In the genomic region with DNA sequence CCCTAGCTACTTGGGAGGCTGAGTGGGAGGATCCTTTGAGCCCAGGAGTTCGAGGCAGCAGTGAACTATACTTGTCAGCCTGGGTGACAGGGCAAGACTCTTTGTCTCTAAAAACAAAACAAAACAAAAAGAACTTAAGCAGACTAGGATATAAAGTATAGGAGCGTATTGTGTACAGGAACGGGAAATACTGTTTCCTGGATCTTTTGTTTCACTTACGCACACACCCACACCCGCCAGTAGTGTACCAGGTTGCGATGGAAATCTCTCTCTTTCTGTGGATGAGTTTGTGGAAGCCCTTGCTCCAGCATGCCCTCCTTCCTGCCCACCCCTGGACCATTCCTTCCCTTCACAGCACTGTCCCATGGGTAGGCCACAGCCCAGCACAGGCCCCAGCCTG, we compare ENCODE assay signal across 1 cellular context.
TF ChIP-seq lines count a peak whose summit lies in the region.

No MANE protein-coding gene starts in this region.

TF ChIP-seq in HepG2, 621 proteins besides CTCF, POLR2A, EP300 and RAD21 (continued from another document):
- TF ChIP-seq, protein P1, sequence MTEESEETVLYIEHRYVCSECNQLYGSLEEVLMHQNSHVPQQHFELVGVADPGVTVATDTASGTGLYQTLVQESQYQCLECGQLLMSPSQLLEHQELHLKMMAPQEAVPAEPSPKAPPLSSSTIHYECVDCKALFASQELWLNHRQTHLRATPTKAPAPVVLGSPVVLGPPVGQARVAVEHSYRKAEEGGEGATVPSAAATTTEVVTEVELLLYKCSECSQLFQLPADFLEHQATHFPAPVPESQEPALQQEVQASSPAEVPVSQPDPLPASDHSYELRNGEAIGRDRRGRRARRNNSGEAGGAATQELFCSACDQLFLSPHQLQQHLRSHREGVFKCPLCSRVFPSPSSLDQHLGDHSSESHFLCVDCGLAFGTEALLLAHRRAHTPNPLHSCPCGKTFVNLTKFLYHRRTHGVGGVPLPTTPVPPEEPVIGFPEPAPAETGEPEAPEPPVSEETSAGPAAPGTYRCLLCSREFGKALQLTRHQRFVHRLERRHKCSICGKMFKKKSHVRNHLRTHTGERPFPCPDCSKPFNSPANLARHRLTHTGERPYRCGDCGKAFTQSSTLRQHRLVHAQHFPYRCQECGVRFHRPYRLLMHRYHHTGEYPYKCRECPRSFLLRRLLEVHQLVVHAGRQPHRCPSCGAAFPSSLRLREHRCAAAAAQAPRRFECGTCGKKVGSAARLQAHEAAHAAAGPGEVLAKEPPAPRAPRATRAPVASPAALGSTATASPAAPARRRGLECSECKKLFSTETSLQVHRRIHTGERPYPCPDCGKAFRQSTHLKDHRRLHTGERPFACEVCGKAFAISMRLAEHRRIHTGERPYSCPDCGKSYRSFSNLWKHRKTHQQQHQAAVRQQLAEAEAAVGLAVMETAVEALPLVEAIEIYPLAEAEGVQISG (CRISPR knock-in tag; IDR thresholded peaks at IDR 0.05): no peak
- TF ChIP-seq ZNF224 (CRISPR knock-in tag; IDR thresholded peaks at IDR 0.05) (no peak), U2AF1 (optimal IDR thresholded peaks at IDR 0.05; ENCODE audit: low read depth, low read length) (no peak), ATRX (CRISPR knock-in tag; IDR thresholded peaks at IDR 0.05; ENCODE audit: borderline replicate concordance) (no peak)
